In genomic region chr3:4030567-4030966, GRCh38 we compare ENCODE assay signal across 27 cellular contexts.
"Had no signal": no experiment of that assay in that cellular context is flagged by ENCODE, and none has a peak within 500 bp of the region (broad histone marks: within the 10 kb centered on the region; RNA-seq: fewer than 3 reads in every experiment).

No MANE protein-coding gene starts in this region.

- H3K27ac ChIP-seq: adrenal gland, KMS-11, Peyer's patch, RWPE1 had no signal

- H3K27me3 ChIP-seq: adrenal gland, Peyer's patch had no signal

- H3K36me3 ChIP-seq: adrenal gland, Peyer's patch had no signal

- H3K9me3 ChIP-seq: adrenal gland, Peyer's patch had no signal

- ATAC-seq: activated CD8-positive, alpha-beta T cell treated with anti-CD3 and anti-CD28 coated beads, Interleukin-2, amount 10 ng/mL, durations not matched to agents 7 days and 5 days; T-helper 17 cell; WTC11 had no signal

- H3K9ac ChIP-seq: KMS-11 had no signal

- H3K4me1 ChIP-seq: adrenal gland, Peyer's patch had no signal

- DNase-seq: activated CD4-positive, alpha-beta T cell treated with anti-CD3 and anti-CD28 coated beads for 48 hours; activated CD4-positive, alpha-beta T cell treated with anti-CD3 and anti-CD28 coated beads, Interleukin-2, amount 50 U/mL, for 4 hours; activated CD4-positive, CD25-positive, alpha-beta regulatory T cell treated with anti-CD3 and anti-CD28 coated beads, Interleukin-2, amount 50 U/mL, for 72 hours; activated CD8-positive, alpha-beta memory T cell treated with anti-CD3 and anti-CD28 coated beads, Interleukin-2, amount 50 U/mL, for 48 hours; activated CD8-positive, alpha-beta T cell treated with anti-CD3 and anti-CD28 coated beads, Interleukin-2, amount 10 ng/mL, durations not matched to agents 7 days and 5 days; activated naive CD4-positive, alpha-beta T cell treated with anti-CD3 and anti-CD28 coated beads, Interleukin-2, amount 50 U/mL, for 16 hours; activated naive CD8-positive, alpha-beta T cell treated with anti-CD3 and anti-CD28 coated beads, Interleukin-2, amount 10 ng/mL, durations not matched to agents 7 days and 5 days; activated T-cell treated with anti-CD3 and anti-CD28 coated beads, Interleukin-2, amount 50 U/mL, for 1 hour; adrenal gland; anterior cingulate cortex; caudate nucleus; NCI-H1092; NCI-H1436 treated with DMSO at 0.1 percent for 48 hours; NCI-H1930; NCI-H2107; NCI-H2171 treated with DMSO at 0.1 percent for 48 hours; NCI-H345; NCI-H510A; NCI-H526 treated with DMSO at 0.1 percent for 48 hours; NCI-H82; Peyer's patch; SHP77 treated with DMSO at 0.1 percent for 48 hours; T-helper 17 cell; T-helper 9 cell had no signal

- H3K4me2 ChIP-seq: KMS-11 had no signal

- H3K4me3 ChIP-seq: adrenal gland, Peyer's patch had no signal
